18 cellular contexts compared by ENCODE assay signal in genomic region chr18:44552706-44553105, GRCh38.
"Had no signal": no experiment of that assay in that cellular context is flagged by ENCODE, and none has a peak within 500 bp of the region (broad histone marks: within the 10 kb centered on the region; RNA-seq: fewer than 3 reads in every experiment).

No MANE protein-coding gene starts in this region.

- H3K4me1 ChIP-seq: transverse colon had no signal

- DNase-seq: activated CD4-positive, CD25-positive, alpha-beta regulatory T cell treated with anti-CD3 and anti-CD28 coated beads, Interleukin-2, amount 50 U/mL, for 72 hours; activated naive CD4-positive, alpha-beta T cell treated with Interleukin-2 at 50 U/mL for 16 hours; aorta; esophagus squamous epithelium; left cardiac atrium; lower lobe of right lung; posterior cingulate gyrus; stimulated activated CD4-positive, alpha-beta T cell treated with anti-CD3 and anti-CD28 coated beads, Interleukin-15, amount 100 ng/mL, for 24 hours; stimulated activated CD4-positive, alpha-beta T cell treated with anti-CD3 and anti-CD28 coated beads, Interleukin-4, amount 100 ng/mL, for 1 hour; stimulated activated naive B cell treated with anti-CD40 and anti-IgM and Interleukin-4, amounts not matched to agents 10 μg/mL and 1 μg/mL and 100 μg/mL, for 72 hours; substantia nigra; T-helper 9 cell; transverse colon had no signal

- H3K79me2 ChIP-seq: hepatocyte had no signal

- H3K27me3 Mint-ChIP-seq: stimulated activated naive B cell treated with anti-CD40 and anti-IgM and Interleukin-4, amounts not matched to agents 10 μg/mL and 1 μg/mL and 100 μg/mL, for 72 hours had no signal

- H3K9me3 Mint-ChIP-seq: activated T-helper 17 cell treated with anti-CD3 and anti-CD28 coated beads, Interleukin-2, amount 50 U/mL, for 72 hours; stimulated activated naive B cell treated with anti-CD40 and anti-IgM and Interleukin-4, amounts not matched to agents 10 μg/mL and 1 μg/mL and 100 μg/mL, for 72 hours had no signal

- H3K9me3 ChIP-seq: esophagus squamous epithelium, lower lobe of right lung, neutrophil, transverse colon, vagina had no signal

- H3K27ac Mint-ChIP-seq: activated T-helper 17 cell treated with anti-CD3 and anti-CD28 coated beads, Interleukin-2, amount 50 U/mL, for 72 hours; mesothelial cell of epicardium; stimulated activated naive B cell treated with anti-CD40 and anti-IgM and Interleukin-4, amounts not matched to agents 10 μg/mL and 1 μg/mL and 100 μg/mL, for 72 hours had no signal

- H3K4me1 Mint-ChIP-seq: activated T-helper 17 cell treated with anti-CD3 and anti-CD28 coated beads, Interleukin-2, amount 50 U/mL, for 72 hours had no signal

- H3K4me3 Mint-ChIP-seq: activated T-helper 17 cell treated with anti-CD3 and anti-CD28 coated beads, Interleukin-2, amount 50 U/mL, for 72 hours; mesothelial cell of epicardium; stimulated activated naive B cell treated with anti-CD40 and anti-IgM and Interleukin-4, amounts not matched to agents 10 μg/mL and 1 μg/mL and 100 μg/mL, for 72 hours had no signal

- H3K4me2 ChIP-seq: hepatocyte had no signal

- H3K27ac ChIP-seq: esophagus squamous epithelium, hepatocyte, lower lobe of right lung, neutrophil, transverse colon, vagina had no signal

- H3K4me3 ChIP-seq: esophagus squamous epithelium, hepatocyte, lower lobe of right lung, transverse colon, vagina had no signal

- H3K36me3 Mint-ChIP-seq: mesothelial cell of epicardium had no signal

- H3K27me3 ChIP-seq: esophagus squamous epithelium, hepatocyte, neutrophil, transverse colon, vagina had no signal

- H2AFZ ChIP-seq: hepatocyte had no signal

- H3K36me3 ChIP-seq: esophagus squamous epithelium, lower lobe of right lung, neutrophil, transverse colon, vagina had no signal

- ATAC-seq: activated T-helper 17 cell treated with anti-CD3 and anti-CD28 coated beads, Interleukin-2, amount 50 U/mL, for 72 hours; left cardiac atrium; lower lobe of right lung; stimulated activated naive B cell treated with anti-CD40 and anti-IgM and Interleukin-4, amounts not matched to agents 10 μg/mL and 1 μg/mL and 100 μg/mL, for 72 hours had no signal
